15 cellular contexts compared by ENCODE assay signal in the genomic region with DNA sequence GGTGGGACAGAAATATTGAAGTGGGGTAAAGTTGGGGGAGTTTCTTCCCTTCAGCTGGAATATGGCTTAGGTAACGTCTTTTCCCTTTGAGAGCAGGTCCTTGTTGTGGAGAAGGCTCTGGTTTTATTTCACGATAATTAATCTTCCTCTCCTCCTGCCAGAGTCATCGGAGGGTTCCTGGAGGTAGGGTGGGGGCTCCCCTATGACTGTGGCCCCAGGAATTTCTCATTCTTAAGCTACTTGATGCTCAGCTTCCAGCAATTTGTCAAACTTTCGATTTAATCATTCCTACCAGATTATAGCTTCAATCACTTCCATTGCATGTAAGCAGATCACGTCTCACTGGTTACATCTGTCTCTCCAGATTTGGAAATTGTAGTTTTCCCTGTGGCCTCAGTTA.
A peak's percentile ranks its signal among the peaks of the same experiment; 100 is the strongest.
DNase-seq lines count a peak whose midpoint lies in the region; ATAC-seq and TF ChIP-seq lines count a peak whose summit lies in the region.
"Had no signal": no experiment of that assay in that cellular context is flagged by ENCODE, and none has a peak within 500 bp of the region (broad histone marks: within the 10 kb centered on the region; RNA-seq: fewer than 3 reads in every experiment).

No MANE protein-coding gene starts in this region.

- no TSS peak for BruUV-seq in IMR-90 (replicated peaks; lab: Mats Ljungman, UMichigan)

- no peak overlapping the region for H2AFZ ChIP-seq in GM23248
- H2AFZ ChIP-seq in IMR-90 (replicated peaks; ENCODE audit: low read length, poor library complexity), result no peak overlapping the region

- ATAC-seq in IMR-90 (ENCODE audit: low read depth), result no peak
- ATAC-seq: GM12878 had no signal

- no peak overlapping the region for H2BK15ac ChIP-seq in IMR-90 (ENCODE audit: low read depth, low read length)

- intact Hi-C loops in IMR-90 (cut with micrococcal nuclease), result no loop called here
- intact Hi-C loops in esophagus muscularis mucosa (cut with DNase I), result no loop called here
- intact Hi-C loops in activated naive CD4-positive, alpha-beta T cell treated with anti-CD3 and anti-CD28 coated beads for 36 hours (cut with micrococcal nuclease), result no loop called here

- H3K27ac Mint-ChIP-seq in activated naive CD4-positive, alpha-beta T cell treated with anti-CD3 and anti-CD28 coated beads for 36 hours, result no peak overlapping the region
- H3K27ac Mint-ChIP-seq: CD4-positive, alpha-beta memory T cell had no signal

- no peak for TF ChIP-seq RAD21 in IMR-90 (IDR thresholded peaks at IDR 0.05; ENCODE audit: low read length)

- CTCF ChIA-PET in IMR-90 (lab: Yijun Ruan, JAX), result no interaction called here
- CTCF ChIA-PET in activated naive CD4-positive, alpha-beta T cell treated with anti-CD3 and anti-CD28 coated beads for 36 hours (lab: Charles Lee), result interaction anchor here (0.8 kb wide), 1 partner anchor 52 kb away, joined by 3 read pairs; no protein-coding TSS in a partner anchor

- H2BK120ac ChIP-seq in IMR-90 (ENCODE audit: low read depth, low read length), result no peak overlapping the region

- 64 to 74% methylated on average over 5 of the region's 5 CpGs for WGBS in GM23248 (ENCODE audit: low coverage in 1 of 2, low lambda C conversion rate in 2 of 2, missing lambda C conversion rate in 2 of 2), 2 experiments
- 43% methylated on average over 1 of the region's 5 CpGs; no CpG with 5 or more reads in 1 of the 2 experiments for WGBS in IMR-90 (ENCODE audit: extremely low coverage in 2 of 2, insufficient read length in 1 of 2), 2 experiments
- WGBS in esophagus muscularis mucosa, result 80% methylated on average over 5 of the region's 5 CpGs

- POLR2A ChIA-PET in IMR-90 (lab: Charles Lee; ENCODE audit: unreplicated experiment), result no interaction called here

- no peaks in the 10 kb centered on the region for H3K9me3 Mint-ChIP-seq in activated naive CD4-positive, alpha-beta T cell treated with anti-CD3 and anti-CD28 coated beads for 36 hours

- no peak overlapping the region for H3K14ac ChIP-seq in IMR-90 (replicated peaks; ENCODE audit: low read depth, low read length)

- TF ChIP-seq POLR2A in IMR-90 (IDR thresholded peaks at IDR 0.05; ENCODE audit: low read depth, low read length) (no peak), esophagus muscularis mucosa (IDR thresholded peaks at IDR 0.05; ENCODE audit: low read depth) (no peak)

- no peaks in the 10 kb centered on the region; the same call in 1 of the 2 replicates for H3K27me3 ChIP-seq in GM23248 (replicated peaks; ENCODE audit: insufficient read depth)
- peaks cover 4% of the 10 kb centered on the region for H3K27me3 ChIP-seq in IMR-90 (ENCODE audit: control insufficient read depth, insufficient read depth, low read length)
- no peaks in the 10 kb centered on the region for H3K27me3 ChIP-seq in esophagus muscularis mucosa

- H3K36me3 Mint-ChIP-seq in activated naive CD4-positive, alpha-beta T cell treated with anti-CD3 and anti-CD28 coated beads for 36 hours (ENCODE audit: low read depth), result no peaks in the 10 kb centered on the region
- H3K36me3 Mint-ChIP-seq: CD4-positive, alpha-beta memory T cell had no signal

- H3K4me3 ChIP-seq in GM23248, result no peak overlapping the region
- no peak overlapping the region for H3K4me3 ChIP-seq in IMR-90 (ENCODE audit: insufficient read depth, low read depth, low read length)
- no peak overlapping the region for H3K4me3 ChIP-seq in esophagus muscularis mucosa
- H3K4me3 ChIP-seq: GM12878 had no signal

- H4K8ac ChIP-seq in IMR-90 (ENCODE audit: low read depth in 2 of 2, low read length in 2 of 2), result 0 out of 4 replicates have a peak overlapping the region, but pooled peaks of 1 of the 2 experiments have one; percentile 49

- H3K36me3 ChIP-seq in GM23248 (ENCODE audit: low read depth) (no peaks in the 10 kb centered on the region), IMR-90 (ENCODE audit: control insufficient read depth, insufficient read depth, low read length) (no peaks in the 10 kb centered on the region), esophagus muscularis mucosa (no peaks in the 10 kb centered on the region)

- dilution Hi-C loops in IMR-90 (cut with HindIII; ENCODE audit: low sequenced_read_pairs, unreplicated experiment), result no loop called here

- H4K5ac ChIP-seq in IMR-90 (ENCODE audit: low read depth, low read length), result peak overlapping the region; percentile 69; the same call in 1 of the 2 replicates

- no peak overlapping the region for H2BK20ac ChIP-seq in IMR-90 (ENCODE audit: low read depth, low read length)

- H3K9me1 ChIP-seq in IMR-90 (ENCODE audit: insufficient read depth, low read length), result no peaks in the 10 kb centered on the region

- peak overlapping the region; percentile 59; the same call in 1 of the 2 replicates for H3K18ac ChIP-seq in IMR-90 (ENCODE audit: low read depth, low read length)

- no peaks in the 10 kb centered on the region for H3F3A ChIP-seq in GM23248 (ENCODE audit: insufficient read depth)

- no peak overlapping the region for H3K23ac ChIP-seq in IMR-90 (ENCODE audit: low read depth, low read length)

- H3K4me1 ChIP-seq in GM23248 (ENCODE audit: insufficient read depth) (peaks cover 15% of the 10 kb centered on the region), IMR-90 (ENCODE audit: control insufficient read depth, insufficient read depth, low read length) (peaks cover 5% of the 10 kb centered on the region; the same call in 1 of the 2 replicates), esophagus muscularis mucosa (no peaks in the 10 kb centered on the region)

- in situ Hi-C loops in GM23248 (cut with MboI), result no loop called here
- in situ Hi-C loops in IMR-90 (cut with MboI; ENCODE audit: low sequenced_read_pairs), result no loop called here

- no peak overlapping the region for H2BK5ac ChIP-seq in IMR-90 (ENCODE audit: low read depth, low read length, poor library complexity, severe bottlenecking)

- no peaks in the 10 kb centered on the region for H3K4me1 Mint-ChIP-seq in activated naive CD4-positive, alpha-beta T cell treated with anti-CD3 and anti-CD28 coated beads for 36 hours (ENCODE audit: low read depth)

- TF ChIP-seq CTCF in IMR-90 (conservative IDR thresholded peaks at IDR 0.05; ENCODE audit: low read depth, low read length) (no peak), esophagus muscularis mucosa (IDR thresholded peaks at IDR 0.05) (no peak)

- H3K27me3 Mint-ChIP-seq in activated naive CD4-positive, alpha-beta T cell treated with anti-CD3 and anti-CD28 coated beads for 36 hours (ENCODE audit: low read depth), result peaks cover 4% of the 10 kb centered on the region

- H3K56ac ChIP-seq in IMR-90 (ENCODE audit: extremely low read depth, insufficient read depth, low read length), result no peak overlapping the region

- no peak overlapping the region for H3K4me3 Mint-ChIP-seq in activated naive CD4-positive, alpha-beta T cell treated with anti-CD3 and anti-CD28 coated beads for 36 hours
- H3K4me3 Mint-ChIP-seq: CD4-positive, alpha-beta memory T cell had no signal

- H3K79me2 ChIP-seq in GM23248 (ENCODE audit: insufficient read depth), result no peaks in the 10 kb centered on the region

- H2AK5ac ChIP-seq in IMR-90 (ENCODE audit: low read depth, low read length), result no peak overlapping the region

- H3K9me3 ChIP-seq in GM23248 (ENCODE audit: low read depth) (no peaks in the 10 kb centered on the region), IMR-90 (ENCODE audit: control insufficient read depth, insufficient read depth, low read length) (no peaks in the 10 kb centered on the region), esophagus muscularis mucosa (no peaks in the 10 kb centered on the region)

- H2AK9ac ChIP-seq in IMR-90 (replicated peaks; ENCODE audit: low read depth, low read length, poor library complexity), result no peak overlapping the region

- H3K9me2 ChIP-seq in GM23248 (ENCODE audit: insufficient read depth), result no peaks in the 10 kb centered on the region

- H4K20me1 ChIP-seq in GM23248 (ENCODE audit: insufficient read depth) (no peaks in the 10 kb centered on the region), IMR-90 (ENCODE audit: insufficient read depth, low read length) (no peaks in the 10 kb centered on the region)

- H4K91ac ChIP-seq in IMR-90 (ENCODE audit: insufficient read depth, low read depth, low read length), result no peak overlapping the region

- no peak overlapping the region for H3K4ac ChIP-seq in IMR-90 (ENCODE audit: low read depth, low read length)

- no peak for DNase-seq in GM23248
- no peak for DNase-seq in IMR-90
- DNase-seq in esophagus muscularis mucosa (ENCODE audit: extremely low spot score), result peak; percentile 72
- no peak for DNase-seq in mesenteric fat pad (ENCODE audit: low spot score)
- DNase-seq in NCI-H187 treated with DMSO at 0.1 percent for 48 hours (lab: John Stamatoyannopoulos, UW), result no peak
- no peak for DNase-seq in activated naive CD4-positive, alpha-beta T cell treated with anti-CD3 and anti-CD28 coated beads for 36 hours
- DNase-seq: C1 segment of cervical spinal cord; Calu3; CD4-positive, alpha-beta memory T cell; COR-L47; DMS53; DMS79 treated with DMSO at 0.1 percent for 48 hours; GDM1; H7 had no signal

- H3K9ac ChIP-seq in GM23248 (no peak overlapping the region), IMR-90 (ENCODE audit: low read depth, low read length) (no peak overlapping the region)

- TF ChIP-seq EP300 in esophagus muscularis mucosa (IDR thresholded peaks at IDR 0.05), result no peak

- no peaks in the 10 kb centered on the region for H3K79me1 ChIP-seq in IMR-90 (ENCODE audit: low read depth in 1 of 2, low read length in 2 of 2)

- H3K4me2 ChIP-seq in GM23248 (ENCODE audit: unreplicated experiment), result peak overlapping the region; percentile 32
- H3K4me2 ChIP-seq in IMR-90 (ENCODE audit: low read depth, low read length), result peak overlapping the region; percentile 45; the same call in 1 of the 2 replicates

- H3K27ac ChIP-seq in GM23248, result no peak overlapping the region
- no peak overlapping the region for H3K27ac ChIP-seq in IMR-90 (ENCODE audit: insufficient read depth, low read length)
- no peak overlapping the region for H3K27ac ChIP-seq in esophagus muscularis mucosa (replicated peaks in 1 of 4)

TF ChIP-seq in IMR-90, 13 proteins besides CTCF, POLR2A, EP300 and RAD21 (continues in another document):
- TF ChIP-seq BHLHE40 (IDR thresholded peaks at IDR 0.05; ENCODE audit: low read depth, low read length) (no peak), MAZ (IDR thresholded peaks at IDR 0.05; ENCODE audit: borderline replicate concordance, low read depth, low read length) (no peak), RFX5 (IDR thresholded peaks at IDR 0.05; ENCODE audit: low read depth, low read length) (no peak), CHD1 (IDR thresholded peaks at IDR 0.05; ENCODE audit: low read depth, low read length) (no peak), SMC3 (IDR thresholded peaks at IDR 0.05; ENCODE audit: low read depth, low read length) (no peak), ELK1 (IDR thresholded peaks at IDR 0.05; ENCODE audit: borderline replicate concordance, low read depth, low read length) (no peak)
